8 cellular contexts compared by ENCODE assay signal in genomic region chr1:26378088-26378878, GRCh38.
A peak's percentile ranks its signal among the peaks of the same experiment; 100 is the strongest.
DNase-seq lines count a peak whose midpoint lies in the region; ATAC-seq, FAIRE-seq and TF ChIP-seq lines count a peak whose summit lies in the region.

No MANE protein-coding gene starts in this region.

- TF ChIP-seq CTCF in foreskin fibroblast (IDR thresholded peaks at IDR 0.05; ENCODE audit: low read depth, low read length), result no peak

- no peak for ATAC-seq in HG03354 (IDR thresholded peaks at IDR 0.05; ENCODE audit: poor library complexity, severe bottlenecking, unreplicated experiment)

- TF ChIP-seq POLR2A in H54 (IDR thresholded peaks at IDR 0.05; ENCODE audit: low read depth, low read length), result no peak

- peak; percentile 20 for FAIRE-seq in H54 (lab: Jason Lieb, UNC)

- DNase-seq in CD1c-positive myeloid dendritic cell (ENCODE audit: extremely low spot score) (peak; percentile 76), H54 (ENCODE audit: insufficient read length, low spot score) (peak; percentile 52), activated T-cell treated with anti-CD3 and anti-CD28 coated beads for 1 hour (ENCODE audit: low read depth) (peak; percentile 61), foreskin fibroblast (peak; percentile 89 to 93), NCI-H187 treated with DMSO at 0.1 percent for 48 hours (lab: John Stamatoyannopoulos, UW) (no peak)
- DNase-seq in NK-92 treated with Interleukin-12 subunit alpha and Interleukin-12 subunit beta, amount 100 ng/mL, for 24 hours (lab: John Stamatoyannopoulos, UW), result peak; percentile 90
- peak; percentile 56 for DNase-seq in stimulated activated CD4-positive, alpha-beta T cell treated with anti-CD3 and anti-CD28 coated beads, Interleukin-4, amount 100 ng/mL, for 1 hour

- peak overlapping the region in 1 of 2 donors; percentile 28 for H3K4me3 ChIP-seq in foreskin fibroblast (ENCODE audit: low read depth in 1 of 2, low read length in 2 of 2)
